Comparison of ENCODE assay signal across 20 cellular contexts in genomic region chr3:170707899-170708298, GRCh38.
A peak's percentile ranks its signal among the peaks of the same experiment; 100 is the strongest.
DNase-seq lines count a peak whose midpoint lies in the region; ATAC-seq and TF ChIP-seq lines count a peak whose summit lies in the region.
"Had no signal": no experiment of that assay in that cellular context is flagged by ENCODE, and none has a peak within 500 bp of the region (broad histone marks: within the 10 kb centered on the region; RNA-seq: fewer than 3 reads in every experiment).

No MANE protein-coding gene starts in this region.

- peaks cover 10% of the 10 kb centered on the region for H3K9me3 ChIP-seq in PC-3 (ENCODE audit: low read length)
- peaks cover 6% of the 10 kb centered on the region for H3K9me3 ChIP-seq in osteoblast (ENCODE audit: low read depth, low read length)

- H3K27ac Mint-ChIP-seq in HFFc6 = peak overlapping the region; percentile 51; the same call in 1 of the 2 replicates
- H3K27ac Mint-ChIP-seq: B cell, IgD-negative memory B cell had no signal

- peaks cover 8% of the 10 kb centered on the region; the same call in 1 of the 2 replicates for H3K36me3 ChIP-seq in PC-3 (ENCODE audit: low read depth, low read length)
- no peaks in the 10 kb centered on the region for H3K36me3 ChIP-seq in osteoblast (ENCODE audit: insufficient read depth, low read length)
- H3K36me3 ChIP-seq: HAP-1 had no signal

- peaks cover 20% of the 10 kb centered on the region for H3K9me3 Mint-ChIP-seq in HFFc6

- TF ChIP-seq CTCF in HFFc6 (IDR thresholded peaks at IDR 0.05) = no peak
- TF ChIP-seq CTCF in PC-3 (conservative IDR thresholded peaks at IDR 0.05; ENCODE audit: low read depth, low read length) = no peak
- TF ChIP-seq CTCF in osteoblast (IDR thresholded peaks at IDR 0.05; ENCODE audit: extremely low read depth, low read depth, low read length) = no peak

- peaks cover 26% of the 10 kb centered on the region for H3K36me3 Mint-ChIP-seq in HFFc6 (ENCODE audit: low read depth)
- H3K36me3 Mint-ChIP-seq: IgD-negative memory B cell had no signal

- H3K27me3 ChIP-seq in PC-3 (ENCODE audit: low read length) = no peaks in the 10 kb centered on the region
- H3K27me3 ChIP-seq in osteoblast (ENCODE audit: insufficient read depth, low read length) = no peaks in the 10 kb centered on the region
- H3K27me3 ChIP-seq: SJSA1 had no signal

- intact Hi-C loops in PC-3 (cut with micrococcal nuclease) = no loop called here
- intact Hi-C loops in left colon (cut with DNase I, micrococcal nuclease) = no loop called here

- POLR2A ChIA-PET in PC-3 (lab: Charles Lee; ENCODE audit: unreplicated experiment) = no interaction called here

- CTCF ChIA-PET in PC-3 (lab: Charles Lee) = interaction anchor here (0.6 to 1.3 kb wide), 2 partner anchors 104 to 122 kb away, joined by 3 read pairs; partner anchors contain the start of gene SLC7A14

- H3K79me2 ChIP-seq in PC-3 (ENCODE audit: low read length) = no peaks in the 10 kb centered on the region
- no peaks in the 10 kb centered on the region for H3K79me2 ChIP-seq in osteoblast (ENCODE audit: insufficient read depth, low read length)

- no peak overlapping the region for H3K4me3 ChIP-seq in PC-3 (ENCODE audit: low read length)
- no peak overlapping the region for H3K4me3 ChIP-seq in osteoblast (ENCODE audit: insufficient read depth, low read length)
- H3K4me3 ChIP-seq: GM12878, HAP-1, PC-9, SJSA1 had no signal

- H3K4me3 Mint-ChIP-seq in HFFc6 = no peak overlapping the region; the same call in 1 of the 2 replicates
- H3K4me3 Mint-ChIP-seq: B cell, IgD-negative memory B cell had no signal

- H3F3A ChIP-seq in PC-3 (ENCODE audit: low read length, unreplicated experiment) = no peaks in the 10 kb centered on the region

- BruUV-seq in PC-3 (replicated peaks; lab: Mats Ljungman, UMichigan) = no TSS peak

- H4K20me1 ChIP-seq in PC-3 (ENCODE audit: low read length) = no peaks in the 10 kb centered on the region
- no peaks in the 10 kb centered on the region for H4K20me1 ChIP-seq in osteoblast (ENCODE audit: insufficient read depth, low read length)

- H3K27me3 Mint-ChIP-seq in HFFc6 (ENCODE audit: insufficient read depth) = no peaks in the 10 kb centered on the region; the same call in 1 of the 2 replicates

- H3K9ac ChIP-seq in PC-3 (ENCODE audit: low read length) = no peak overlapping the region

- H2AFZ ChIP-seq in PC-3 (ENCODE audit: low read length) (no peak overlapping the region), osteoblast (ENCODE audit: low read length) (no peak overlapping the region)
- H2AFZ ChIP-seq: PC-9 had no signal

- 0 out of 2 replicates have a peak overlapping the region, but pooled peaks have one; percentile 3 for H3K4me2 ChIP-seq in PC-3 (ENCODE audit: low read length)
- H3K4me2 ChIP-seq in osteoblast (ENCODE audit: insufficient read depth, low read length) = no peak overlapping the region
- H3K4me2 ChIP-seq: PC-9 had no signal

- peaks cover 87% of the 10 kb centered on the region for H3K4me1 Mint-ChIP-seq in HFFc6 (ENCODE audit: low read depth)
- H3K4me1 Mint-ChIP-seq: B cell had no signal

- H3K4me1 ChIP-seq in PC-3 (ENCODE audit: insufficient read depth, low read length) (peaks cover 22% of the 10 kb centered on the region), osteoblast (ENCODE audit: insufficient read depth, low read length) (peaks cover 38% of the 10 kb centered on the region)

- peak; percentile 70 for ATAC-seq in PC-3
- ATAC-seq in left colon = no peak
- ATAC-seq: GM12878 had no signal

- DNase-seq in HFFc6 (no peak), PC-3 (peak; percentile 90), epithelial cell of prostate (ENCODE audit: low read depth, low spot score) (no peak), osteoblast (ENCODE audit: insufficient read length, low spot score, missing footprints) (no peak), NCI-H774 (lab: John Stamatoyannopoulos, UW) (no peak), NCI-H146 treated with DMSO at 0.1 percent for 48 hours (lab: John Stamatoyannopoulos, UW; ENCODE audit: unreplicated experiment) (no peak), left colon (no peak)
- DNase-seq: DMS 273 treated with DMSO at 0.1 percent for 48 hours, Kasumi-1, NCI-H1105 treated with DMSO at 0.1 percent for 48 hours, NCI-H187, NCI-H2107, NCI-H2227 treated with DMSO at 0.1 percent for 48 hours, NCI-H524, PC-9 had no signal

- no peak overlapping the region for H3K27ac ChIP-seq in PC-3 (ENCODE audit: low read length)
- peak overlapping the region; percentile 64 for H3K27ac ChIP-seq in epithelial cell of prostate
- H3K27ac ChIP-seq in osteoblast (ENCODE audit: low read depth, low read length) = peak overlapping the region; percentile 49
- H3K27ac ChIP-seq: PC-9, SJSA1 had no signal

- no peaks in the 10 kb centered on the region for H3K9me2 ChIP-seq in PC-3 (replicated peaks; ENCODE audit: low read length)
